10 cellular contexts compared by ENCODE assay signal in the genomic region with DNA sequence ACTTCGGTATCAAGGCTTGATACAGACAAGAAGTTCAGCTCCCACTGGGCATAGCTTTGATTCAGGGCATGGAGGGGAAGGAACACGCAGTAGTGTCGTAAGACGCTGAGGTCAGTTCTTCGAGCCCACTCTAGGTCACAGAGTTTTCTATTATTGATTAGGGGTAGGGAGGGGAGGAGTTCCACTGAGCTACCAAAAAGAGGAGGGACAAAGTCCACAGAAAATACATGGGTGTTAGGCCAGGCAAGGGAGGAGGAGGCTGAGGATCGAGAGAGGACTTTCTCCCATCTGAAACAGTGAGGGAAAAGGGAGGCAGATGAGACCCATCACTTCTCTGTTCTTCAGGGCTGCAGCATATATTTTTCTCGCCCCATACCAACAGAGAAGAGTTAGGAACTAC.
"Had no signal": no experiment of that assay in that cellular context is flagged by ENCODE, and none has a peak within 500 bp of the region (broad histone marks: within the 10 kb centered on the region; RNA-seq: fewer than 3 reads in every experiment).

No MANE protein-coding gene starts in this region.

- FAIRE-seq: K562 had no signal

- ATAC-seq: HCT116, K562 had no signal

- H3K4me3 Mint-ChIP-seq: HFFc6 had no signal

- H2AFZ ChIP-seq: GM23248 had no signal

- H3K4me3 ChIP-seq: GM23248, HAP-1, K562 had no signal

- DNase-seq: GM23248, GOT3, H7, HFFc6, IMR-90, KG1 had no signal

- H3K36me3 ChIP-seq: HAP-1 had no signal

- H3K9me3 Mint-ChIP-seq: HFFc6 had no signal

- H3K9me3 ChIP-seq: HAP-1 had no signal

- H3K27ac ChIP-seq: GM23248, HL-60 had no signal

- H3K27ac Mint-ChIP-seq: HFFc6 had no signal

- H3K9ac ChIP-seq: GM23248 had no signal
